11 cellular contexts compared by ENCODE assay signal in genomic region chr5:14410068-14410941, GRCh38.
DNase-seq lines count a peak whose midpoint lies in the region; ATAC-seq and TF ChIP-seq lines count a peak whose summit lies in the region.
"Had no signal": no experiment of that assay in that cellular context is flagged by ENCODE, and none has a peak within 500 bp of the region (broad histone marks: within the 10 kb centered on the region; RNA-seq: fewer than 3 reads in every experiment).

No MANE protein-coding gene starts in this region.

- H3K27me3 ChIP-seq in BE2C, result no peaks in the 10 kb centered on the region
- H3K27me3 ChIP-seq in left ventricle myocardium inferior (ENCODE audit: low read depth), result no peaks in the 10 kb centered on the region
- no peaks in the 10 kb centered on the region for H3K27me3 ChIP-seq in rectal smooth muscle tissue (ENCODE audit: control insufficient read depth, insufficient read depth, low read length)

- peak; percentile 75 for DNase-seq in BE2C
- peak; percentile 70 for DNase-seq in amniotic epithelial cell (ENCODE audit: low read depth)
- peak; percentile 50 for DNase-seq in left ventricle myocardium inferior
- no peak for DNase-seq in DMS 273 (lab: John Stamatoyannopoulos, UW; ENCODE audit: unreplicated experiment)
- no peak for DNase-seq in A172 (ENCODE audit: low spot score)
- no peak for DNase-seq in COLO668 (lab: John Stamatoyannopoulos, UW; ENCODE audit: unreplicated experiment)
- DNase-seq: HCEC 1CT, NCI-H1417, NCI-H526 treated with DMSO at 0.1 percent for 48 hours had no signal

- peaks cover 38% of the 10 kb centered on the region for H3K36me3 ChIP-seq in BE2C
- peaks cover 82% of the 10 kb centered on the region for H3K36me3 ChIP-seq in left ventricle myocardium inferior
- H3K36me3 ChIP-seq in rectal smooth muscle tissue (ENCODE audit: control insufficient read depth, insufficient read depth, low read length), result peaks cover 28% of the 10 kb centered on the region

- ATAC-seq in GM18868 (IDR thresholded peaks at IDR 0.05; ENCODE audit: unreplicated experiment), result no peak

- H3K4me1 ChIP-seq in BE2C, result peaks cover 61% of the 10 kb centered on the region
- H3K4me1 ChIP-seq in left ventricle myocardium inferior, result peaks cover 52% of the 10 kb centered on the region
- peaks cover 8% of the 10 kb centered on the region for H3K4me1 ChIP-seq in rectal smooth muscle tissue (ENCODE audit: control insufficient read depth, insufficient read depth, low read length)

- H3K27ac ChIP-seq in left ventricle myocardium inferior (replicated peaks) (peak overlapping the region; percentile 82), rectal smooth muscle tissue (ENCODE audit: low read depth, low read length) (peak overlapping the region; percentile 65)

- TF ChIP-seq CTCF in BE2C (IDR thresholded peaks at IDR 0.05; ENCODE audit: low read depth, low read length) (no peak), left ventricle myocardium inferior (IDR thresholded peaks at IDR 0.05; ENCODE audit: borderline replicate concordance) (no peak)

- H3K9me3 ChIP-seq in BE2C (no peaks in the 10 kb centered on the region), left ventricle myocardium inferior (replicated peaks) (no peaks in the 10 kb centered on the region)

- no peak overlapping the region for H3K9ac ChIP-seq in rectal smooth muscle tissue (ENCODE audit: low read length)

- H3K4me3 ChIP-seq in BE2C (ENCODE audit: low read depth, low read length) (peak overlapping the region; percentile 28), left ventricle myocardium inferior (no peak overlapping the region), rectal smooth muscle tissue (ENCODE audit: low read length) (peak overlapping the region; percentile 13)

- intact Hi-C loops in left ventricle myocardium inferior (cut with micrococcal nuclease), result no loop called here

Comparison
In these comparisons a context has a peak if more than half of its experiments do, and no peak if none do; other contexts are left out.
1. DNase-seq: peak in BE2C (single experiment), amniotic epithelial cell (single experiment) and left ventricle myocardium inferior (single experiment); none in DMS 273 (single experiment), A172 (single experiment) and COLO668 (single experiment).